ENCODE assay signal across 1 cellular context in genomic region chr20:62302341-62303048, GRCh38.
TF ChIP-seq lines count a peak whose summit lies in the region.

Gene ADRM1, plus strand, starts transcription at chr20:62302997. Its CDS starts 572 bp downstream, at chr20:62303569.

TF ChIP-seq in HepG2, 621 proteins besides CTCF, POLR2A, EP300 and RAD21 (continued from another document and continues in another):
- TF ChIP-seq, protein P1, sequence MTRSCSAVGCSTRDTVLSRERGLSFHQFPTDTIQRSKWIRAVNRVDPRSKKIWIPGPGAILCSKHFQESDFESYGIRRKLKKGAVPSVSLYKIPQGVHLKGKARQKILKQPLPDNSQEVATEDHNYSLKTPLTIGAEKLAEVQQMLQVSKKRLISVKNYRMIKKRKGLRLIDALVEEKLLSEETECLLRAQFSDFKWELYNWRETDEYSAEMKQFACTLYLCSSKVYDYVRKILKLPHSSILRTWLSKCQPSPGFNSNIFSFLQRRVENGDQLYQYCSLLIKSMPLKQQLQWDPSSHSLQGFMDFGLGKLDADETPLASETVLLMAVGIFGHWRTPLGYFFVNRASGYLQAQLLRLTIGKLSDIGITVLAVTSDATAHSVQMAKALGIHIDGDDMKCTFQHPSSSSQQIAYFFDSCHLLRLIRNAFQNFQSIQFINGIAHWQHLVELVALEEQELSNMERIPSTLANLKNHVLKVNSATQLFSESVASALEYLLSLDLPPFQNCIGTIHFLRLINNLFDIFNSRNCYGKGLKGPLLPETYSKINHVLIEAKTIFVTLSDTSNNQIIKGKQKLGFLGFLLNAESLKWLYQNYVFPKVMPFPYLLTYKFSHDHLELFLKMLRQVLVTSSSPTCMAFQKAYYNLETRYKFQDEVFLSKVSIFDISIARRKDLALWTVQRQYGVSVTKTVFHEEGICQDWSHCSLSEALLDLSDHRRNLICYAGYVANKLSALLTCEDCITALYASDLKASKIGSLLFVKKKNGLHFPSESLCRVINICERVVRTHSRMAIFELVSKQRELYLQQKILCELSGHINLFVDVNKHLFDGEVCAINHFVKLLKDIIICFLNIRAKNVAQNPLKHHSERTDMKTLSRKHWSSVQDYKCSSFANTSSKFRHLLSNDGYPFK (CRISPR knock-in tag; IDR thresholded peaks at IDR 0.05; ENCODE audit: borderline replicate concordance), result peak; percentile 56
- TF ChIP-seq NFATC3 (CRISPR knock-in tag; IDR thresholded peaks at IDR 0.05) (no peak), MAF1 (CRISPR knock-in tag; IDR thresholded peaks at IDR 0.05; ENCODE audit: borderline replicate concordance) (0 out of 2 replicates have a peak, but pooled peaks have one; percentile 24), CHCHD3 (CRISPR knock-in tag; IDR thresholded peaks at IDR 0.05) (no peak), SMARCE1 (IDR thresholded peaks at IDR 0.05; ENCODE audit: borderline replicate concordance) (no peak), XBP1 (CRISPR knock-in tag; IDR thresholded peaks at IDR 0.05) (0 out of 2 replicates have a peak, but pooled peaks have one; percentile 39), KAT7 (CRISPR knock-in tag; IDR thresholded peaks at IDR 0.05; ENCODE audit: borderline replicate concordance) (no peak), ZKSCAN5 (CRISPR knock-in tag; IDR thresholded peaks at IDR 0.05) (no peak), ZNF724P (CRISPR knock-in tag; IDR thresholded peaks at IDR 0.05; ENCODE audit: borderline replicate concordance) (peak; percentile 90), RFXANK (CRISPR knock-in tag; IDR thresholded peaks at IDR 0.05) (no peak), ZNF687 (CRISPR knock-in tag; IDR thresholded peaks at IDR 0.05) (peak; percentile 66), SP1 (IDR thresholded peaks at IDR 0.05) (peak; percentile 13; the same call in 1 of the 2 replicates), SP1 (CRISPR knock-in tag; IDR thresholded peaks at IDR 0.05) (peak; percentile 96), ZNF253 (CRISPR knock-in tag; IDR thresholded peaks at IDR 0.05; ENCODE audit: borderline replicate concordance) (no peak), CBX1 (IDR thresholded peaks at IDR 0.05; ENCODE audit: low read depth) (peak; percentile 79), ZNF468 (CRISPR knock-in tag; IDR thresholded peaks at IDR 0.05) (no peak), ZSCAN21 (CRISPR knock-in tag; IDR thresholded peaks at IDR 0.05; ENCODE audit: borderline replicate concordance) (0 out of 2 replicates have a peak, but pooled peaks have one; percentile 35), SP5 (CRISPR knock-in tag; IDR thresholded peaks at IDR 0.05; ENCODE audit: borderline replicate concordance, low read depth) (peak; percentile 83; the same call in 1 of the 2 replicates), ZNF10 (CRISPR knock-in tag; IDR thresholded peaks at IDR 0.05; ENCODE audit: borderline replicate concordance, low read depth) (no peak), HOXA7 (CRISPR knock-in tag; IDR thresholded peaks at IDR 0.05) (no peak), ZFP91 (CRISPR knock-in tag; IDR thresholded peaks at IDR 0.05; ENCODE audit: borderline replicate concordance) (peak; percentile 65; the same call in 1 of the 2 replicates), ARHGAP35 (CRISPR knock-in tag; IDR thresholded peaks at IDR 0.05; ENCODE audit: borderline replicate concordance) (no peak; the same call in 1 of the 2 replicates), GPN1 (CRISPR knock-in tag; IDR thresholded peaks at IDR 0.05; ENCODE audit: borderline replicate concordance) (no peak), CCAR2 (optimal IDR thresholded peaks at IDR 0.05; ENCODE audit: low read depth, low read length) (no peak), ATF7 (IDR thresholded peaks at IDR 0.05) (no peak), ATF7 (CRISPR knock-in tag; IDR thresholded peaks at IDR 0.05) (no peak), HOXD1 (CRISPR knock-in tag; IDR thresholded peaks at IDR 0.05) (peak; percentile 71), RELA (CRISPR knock-in tag; IDR thresholded peaks at IDR 0.05) (no peak; the same call in 1 of the 2 replicates), TEAD3 (CRISPR knock-in tag; optimal IDR thresholded peaks at IDR 0.05; ENCODE audit: borderline replicate concordance) (peak; percentile 63), CENPX (CRISPR knock-in tag; IDR thresholded peaks at IDR 0.05) (no peak), KDM5A (IDR thresholded peaks at IDR 0.05; ENCODE audit: borderline replicate concordance, low read length) (peak; percentile 56), ZNF34 (CRISPR knock-in tag; IDR thresholded peaks at IDR 0.05; ENCODE audit: borderline replicate concordance) (no peak), MTF1 (CRISPR knock-in tag; IDR thresholded peaks at IDR 0.05) (no peak), SOX6 (IDR thresholded peaks at IDR 0.05) (no peak), SOX6 (CRISPR knock-in tag; IDR thresholded peaks at IDR 0.05) (peak; percentile 70), ZSCAN9 (CRISPR knock-in tag; IDR thresholded peaks at IDR 0.05; ENCODE audit: borderline replicate concordance) (no peak; the same call in 1 of the 2 replicates), MTF2 (CRISPR knock-in tag; IDR thresholded peaks at IDR 0.05; ENCODE audit: borderline replicate concordance) (peak; percentile 70; the same call in 1 of the 2 replicates), ZBTB2 (CRISPR knock-in tag; IDR thresholded peaks at IDR 0.05; ENCODE audit: low read depth) (peak; percentile 75), KLF9 (CRISPR knock-in tag; IDR thresholded peaks at IDR 0.05; ENCODE audit: low read depth) (peak; percentile 86; the same call in 1 of the 2 replicates), FOSL1 (CRISPR knock-in tag; IDR thresholded peaks at IDR 0.05; ENCODE audit: borderline replicate concordance) (no peak), CC2D1A (CRISPR knock-in tag; IDR thresholded peaks at IDR 0.05) (0 out of 2 replicates have a peak, but pooled peaks have one; percentile 60), POLR2G (IDR thresholded peaks at IDR 0.05; ENCODE audit: low read depth, low read length) (peak; percentile 84), ATF2 (CRISPR knock-in tag; IDR thresholded peaks at IDR 0.05) (peak; percentile 92), ZNF879 (CRISPR knock-in tag; IDR thresholded peaks at IDR 0.05) (no peak), CBX5 (CRISPR knock-in tag; IDR thresholded peaks at IDR 0.05; ENCODE audit: borderline replicate concordance) (peak; percentile 69; the same call in 1 of the 2 replicates), FOXK2 (IDR thresholded peaks at IDR 0.05) (peak; percentile 33; the same call in 1 of the 2 replicates), ZNF232 (CRISPR knock-in tag; IDR thresholded peaks at IDR 0.05; ENCODE audit: borderline replicate concordance) (no peak; the same call in 1 of the 2 replicates), SALL1 (CRISPR knock-in tag; IDR thresholded peaks at IDR 0.05) (peak; percentile 65)
- TF ChIP-seq, protein P2, sequence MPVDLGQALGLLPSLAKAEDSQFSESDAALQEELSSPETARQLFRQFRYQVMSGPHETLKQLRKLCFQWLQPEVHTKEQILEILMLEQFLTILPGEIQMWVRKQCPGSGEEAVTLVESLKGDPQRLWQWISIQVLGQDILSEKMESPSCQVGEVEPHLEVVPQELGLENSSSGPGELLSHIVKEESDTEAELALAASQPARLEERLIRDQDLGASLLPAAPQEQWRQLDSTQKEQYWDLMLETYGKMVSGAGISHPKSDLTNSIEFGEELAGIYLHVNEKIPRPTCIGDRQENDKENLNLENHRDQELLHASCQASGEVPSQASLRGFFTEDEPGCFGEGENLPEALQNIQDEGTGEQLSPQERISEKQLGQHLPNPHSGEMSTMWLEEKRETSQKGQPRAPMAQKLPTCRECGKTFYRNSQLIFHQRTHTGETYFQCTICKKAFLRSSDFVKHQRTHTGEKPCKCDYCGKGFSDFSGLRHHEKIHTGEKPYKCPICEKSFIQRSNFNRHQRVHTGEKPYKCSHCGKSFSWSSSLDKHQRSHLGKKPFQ (CRISPR knock-in tag; IDR thresholded peaks at IDR 0.05; ENCODE audit: insufficient replicate concordance), result no peak
- TF ChIP-seq, protein P3, sequence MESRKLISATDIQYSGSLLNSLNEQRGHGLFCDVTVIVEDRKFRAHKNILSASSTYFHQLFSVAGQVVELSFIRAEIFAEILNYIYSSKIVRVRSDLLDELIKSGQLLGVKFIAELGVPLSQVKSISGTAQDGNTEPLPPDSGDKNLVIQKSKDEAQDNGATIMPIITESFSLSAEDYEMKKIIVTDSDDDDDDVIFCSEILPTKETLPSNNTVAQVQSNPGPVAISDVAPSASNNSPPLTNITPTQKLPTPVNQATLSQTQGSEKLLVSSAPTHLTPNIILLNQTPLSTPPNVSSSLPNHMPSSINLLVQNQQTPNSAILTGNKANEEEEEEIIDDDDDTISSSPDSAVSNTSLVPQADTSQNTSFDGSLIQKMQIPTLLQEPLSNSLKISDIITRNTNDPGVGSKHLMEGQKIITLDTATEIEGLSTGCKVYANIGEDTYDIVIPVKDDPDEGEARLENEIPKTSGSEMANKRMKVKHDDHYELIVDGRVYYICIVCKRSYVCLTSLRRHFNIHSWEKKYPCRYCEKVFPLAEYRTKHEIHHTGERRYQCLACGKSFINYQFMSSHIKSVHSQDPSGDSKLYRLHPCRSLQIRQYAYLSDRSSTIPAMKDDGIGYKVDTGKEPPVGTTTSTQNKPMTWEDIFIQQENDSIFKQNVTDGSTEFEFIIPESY (CRISPR knock-in tag; IDR thresholded peaks at IDR 0.05), result peak; percentile 67
